6 cellular contexts compared by ENCODE assay signal in genomic region chr6:10720960-10721849, GRCh38. TPM values are rescaled to one million over a fixed set of nuclear protein-coding genes. Genes with fewer than 3 reads are reported as not detected.
DNase-seq lines count a peak whose midpoint lies in the region; TF ChIP-seq lines count a peak whose summit lies in the region.
"Not testable (repeated sequence)": the region's sequence is repeated elsewhere in the genome, so short reads cannot be mapped to it uniquely, and the experiment has no call there.

No MANE protein-coding gene starts in this region.

- H3K79me2 ChIP-seq in OCI-LY1 (ENCODE audit: insufficient read depth, low read length): not testable (repeated sequence)

- peaks cover 52% of the 10 kb centered on the region for H3K4me1 Mint-ChIP-seq in activated T-cell treated with anti-CD3 and anti-CD28 coated beads, Interleukin-2, amount 50 U/mL, for 24 hours (ENCODE audit: low read depth)

- not testable (repeated sequence) for H3K36me3 ChIP-seq in GM06990 (ENCODE audit: control insufficient read depth, insufficient read depth, low read length); OCI-LY1 (ENCODE audit: insufficient read depth, low read length); mucosa of stomach (ENCODE audit: control insufficient read depth, insufficient read depth, low read length)
- peaks cover 6 to 14% (median 10%) of the 10 kb centered on the region in 4 donors for H3K36me3 ChIP-seq in stomach

- peak overlapping the region; percentile 88 for H3K27ac ChIP-seq in OCI-LY1 (ENCODE audit: low read depth, low read length, poor library complexity, severe bottlenecking)
- peak overlapping the region; percentile 83 to 90 (median 85) for H3K27ac ChIP-seq in stomach

- peak overlapping the region; percentile 94 for H3K4me3 Mint-ChIP-seq in activated T-cell treated with anti-CD3 and anti-CD28 coated beads, Interleukin-2, amount 50 U/mL, for 24 hours

- not testable (repeated sequence) for DNase-seq in GM06990 (ENCODE audit: extremely low read depth, insufficient read length); activated T-cell treated with anti-CD3 and anti-CD28 coated beads, Interleukin-2, amount 50 U/mL, for 24 hours; epithelial cell of esophagus (ENCODE audit: low read depth); stomach

- peaks cover 45% of the 10 kb centered on the region for H3K4me1 ChIP-seq in OCI-LY1 (ENCODE audit: insufficient read depth, low read length, severe bottlenecking)
- H3K4me1 ChIP-seq in mucosa of stomach (ENCODE audit: control insufficient read depth, insufficient read depth, low read length): not testable (repeated sequence)
- H3K4me1 ChIP-seq in stomach: peaks cover 14 to 46% (median 41%) of the 10 kb centered on the region in 4 donors

- not testable (repeated sequence) for H3K9me3 Mint-ChIP-seq in activated T-cell treated with anti-CD3 and anti-CD28 coated beads, Interleukin-2, amount 50 U/mL, for 24 hours

- 69 to 79% (median 74%) methylated on average over 16 to 17 of the region's 17 CpGs for WGBS in stomach, 5 donors

- not testable (repeated sequence) for TF ChIP-seq POLR2A in stomach (IDR thresholded peaks at IDR 0.05)

- not testable (repeated sequence) for H3F3A ChIP-seq in OCI-LY1 (ENCODE audit: insufficient read depth, low read length)

- H3K4me2 ChIP-seq in OCI-LY1 (ENCODE audit: low read length): peak overlapping the region; percentile 75

- H3K9me2 ChIP-seq in OCI-LY1 (ENCODE audit: low read depth, low read length): not testable (repeated sequence)

- not testable (repeated sequence) for TF ChIP-seq EP300 in stomach (IDR thresholded peaks at IDR 0.05)

- H3K27me3 ChIP-seq in GM06990 (replicated peaks; ENCODE audit: control insufficient read depth, insufficient read depth, low read length); OCI-LY1 (ENCODE audit: insufficient read depth, low read length); mucosa of stomach (ENCODE audit: control insufficient read depth, insufficient read depth, low read length); stomach: not testable (repeated sequence)

- not testable (repeated sequence) for H3K27me3 Mint-ChIP-seq in activated T-cell treated with anti-CD3 and anti-CD28 coated beads, Interleukin-2, amount 50 U/mL, for 24 hours

- not testable (repeated sequence) for H4K20me1 ChIP-seq in OCI-LY1 (ENCODE audit: insufficient read depth, low read length)

- peak; percentile 7 for TF ChIP-seq CTCF in GM06990 (IDR thresholded peaks at IDR 0.05; ENCODE audit: insufficient read depth, low read length, poor library complexity, severe bottlenecking)
- TF ChIP-seq CTCF in OCI-LY1 (IDR thresholded peaks at IDR 0.05; ENCODE audit: low read length); epithelial cell of esophagus (IDR thresholded peaks at IDR 0.05; ENCODE audit: insufficient read depth, low read depth, low read length, missing control alignments); stomach (IDR thresholded peaks at IDR 0.05): not testable (repeated sequence)

- peaks cover 39% of the 10 kb centered on the region for H3K36me3 Mint-ChIP-seq in activated T-cell treated with anti-CD3 and anti-CD28 coated beads, Interleukin-2, amount 50 U/mL, for 24 hours (ENCODE audit: low read depth)

- H3K4me3 ChIP-seq in GM06990 (replicated peaks; ENCODE audit: low read depth, low read length) (peak overlapping the region; percentile 74), OCI-LY1 (ENCODE audit: low read depth, low read length, poor library complexity, severe bottlenecking) (peak overlapping the region; percentile 70), epithelial cell of esophagus (ENCODE audit: low read length) (peak overlapping the region; percentile 54), mucosa of stomach (ENCODE audit: low read length) (peak overlapping the region; percentile 34), stomach (peak overlapping the region; percentile 52 to 67 (median 54))

- peak overlapping the region; percentile 95 for H3K27ac Mint-ChIP-seq in activated T-cell treated with anti-CD3 and anti-CD28 coated beads, Interleukin-2, amount 50 U/mL, for 24 hours

- peak overlapping the region; percentile 76 for H3K9ac ChIP-seq in OCI-LY1 (ENCODE audit: low read length)
- peak overlapping the region; percentile 67 for H3K9ac ChIP-seq in mucosa of stomach (ENCODE audit: low read length)

- intact Hi-C loops in stomach (cut with DNase I; ENCODE audit: low total_unique reads): not testable (repeated sequence)

- H2AFZ ChIP-seq in OCI-LY1 (ENCODE audit: low read length): not testable (repeated sequence)

- H3K9me3 ChIP-seq in OCI-LY1 (ENCODE audit: low read length); mucosa of stomach (ENCODE audit: control insufficient read depth, low read length); stomach: not testable (repeated sequence)

RNA-seq across cellular contexts. Expression of gene TMEM14C, which starts 1.7 kb away (rescaled TPM):
- 10 to 100 TPM in 4 of 5 donors, 1 to 10 TPM in 1; 1.4 to 99.5 (median 67.0) TPM for total RNA-seq in stomach
- polyA plus RNA-seq in stomach: 100 to 1,000 TPM; 119 to 139 (median 119) TPM

RNA-seq across cellular contexts. Expression of gene TMEM14B, which starts 26.4 kb away (rescaled TPM):
- total RNA-seq in stomach: 10 to 100 TPM; 35.3 to 94.0 (median 74.1) TPM
- 100 to 1,000 TPM in 2 of 3 donors, 10 to 100 TPM in 1; 60.6 to 108 (median 100) TPM for polyA plus RNA-seq in stomach

RNA-seq across cellular contexts. Expression of gene PAK1IP1, which starts 26.4 kb away (rescaled TPM):
- total RNA-seq in stomach: 10 to 100 TPM in 1 of 5 donors, 1 to 10 TPM in 3, not detected in 1; 1.3 to 12.3 (median 5.7) TPM
- 10 to 100 TPM; 11.2 to 13.9 (median 11.6) TPM for polyA plus RNA-seq in stomach

RNA-seq across cellular contexts. Expression of gene C6orf52, which starts 26.8 kb away (rescaled TPM):
- 1 to 10 TPM in 1 of 5 donors, not detected in 4; 3.2 TPM for total RNA-seq in stomach
- 1 to 10 TPM in 2 of 3 donors, not detected in 1; 1.8 to 2.8 TPM for polyA plus RNA-seq in stomach
